Comparison of ENCODE assay signal across 9 cellular contexts in the genomic region with DNA sequence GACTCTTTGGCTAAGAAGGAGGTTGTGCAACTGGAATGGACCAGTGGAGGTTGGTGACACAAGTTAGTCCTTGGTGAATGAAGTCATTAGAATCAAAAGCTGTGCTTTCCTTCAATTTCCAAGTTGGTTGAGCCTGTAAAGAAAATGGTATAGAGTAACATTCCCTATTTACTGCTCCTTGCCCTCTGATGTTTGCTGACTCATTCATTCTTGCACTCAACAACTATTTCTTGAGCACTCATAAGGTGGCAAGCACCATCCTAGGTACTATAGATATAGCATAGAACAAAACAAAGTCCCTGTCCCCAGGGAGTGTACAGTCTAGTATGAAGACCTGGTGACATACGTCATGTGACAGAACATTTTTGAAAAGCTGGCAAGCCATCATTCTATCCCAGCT.
"Had no signal": no experiment of that assay in that cellular context is flagged by ENCODE, and none has a peak within 500 bp of the region (broad histone marks: within the 10 kb centered on the region; RNA-seq: fewer than 3 reads in every experiment).

No MANE protein-coding gene starts in this region.

- H2AFZ ChIP-seq: GM23248 had no signal

- H3K9me3 Mint-ChIP-seq: HFFc6 had no signal

- H3K36me3 ChIP-seq: HAP-1 had no signal

- H3K9ac ChIP-seq: GM23248 had no signal

- H3K9me3 ChIP-seq: HAP-1 had no signal

- H3K4me3 ChIP-seq: GM23248, HAP-1 had no signal

- H3K4me3 Mint-ChIP-seq: HFFc6 had no signal

- H3K27ac ChIP-seq: GM23248, HL-60 had no signal

- H3K4me1 ChIP-seq: HAP-1 had no signal

- DNase-seq: GM23248, GOT3, H7, HFFc6, IMR-90, KBM-7 had no signal

- ATAC-seq: HCT116 had no signal

- H3K27ac Mint-ChIP-seq: HFFc6 had no signal
